ENCODE assay signal across 19 cellular contexts in the genomic region with DNA sequence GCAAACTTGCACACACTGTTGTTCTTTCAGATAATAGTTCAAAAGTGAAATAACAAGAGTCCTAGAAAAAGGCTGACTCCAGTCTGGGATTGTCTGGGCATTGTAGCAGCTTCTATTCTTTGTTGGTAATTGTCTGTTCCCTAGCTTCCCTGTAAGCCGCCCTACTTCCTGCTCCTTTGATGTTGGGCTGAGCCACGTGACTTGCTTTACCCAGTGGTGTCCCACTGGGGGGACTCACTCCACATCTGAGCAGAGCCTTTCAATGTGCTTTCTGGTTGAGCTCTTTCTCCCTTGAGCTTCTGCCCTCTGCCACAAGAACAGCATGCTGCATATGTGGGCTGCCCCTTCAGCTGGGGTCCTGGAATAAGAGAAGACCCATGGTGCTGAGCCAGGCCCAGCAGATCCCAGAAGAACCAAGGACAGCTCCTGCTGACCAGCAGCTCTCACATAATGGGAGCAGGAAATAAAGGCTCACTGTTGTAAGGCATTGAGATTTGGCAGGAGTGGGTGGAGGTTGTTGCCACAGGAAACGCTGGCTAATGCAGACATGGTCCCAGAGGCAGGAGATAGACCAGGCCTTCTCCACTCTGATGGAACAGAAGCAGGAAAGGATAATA.
A peak's percentile ranks its signal among the peaks of the same experiment; 100 is the strongest.
DNase-seq lines count a peak whose midpoint lies in the region; ATAC-seq, FAIRE-seq and TF ChIP-seq lines count a peak whose summit lies in the region.
"Had no signal": no experiment of that assay in that cellular context is flagged by ENCODE, and none has a peak within 500 bp of the region (broad histone marks: within the 10 kb centered on the region; RNA-seq: fewer than 3 reads in every experiment).

No MANE protein-coding gene starts in this region.

- no peaks in the 10 kb centered on the region for H3K9me3 ChIP-seq in H1 (ENCODE audit: insufficient read depth in 2 of 2, low read depth in 1 of 2, low read length in 1 of 2)
- H3K9me3 ChIP-seq in neuronal stem cell (replicated peaks in 1 of 2; ENCODE audit: control insufficient read depth in 2 of 2, insufficient read depth in 1 of 2, low read depth in 1 of 2, low read length in 2 of 2), result no peaks in the 10 kb centered on the region
- no peaks in the 10 kb centered on the region for H3K9me3 ChIP-seq in transverse colon
- H3K9me3 ChIP-seq: SJCRH30 had no signal

- H4K5ac ChIP-seq in H1 (ENCODE audit: insufficient read length, low read depth, low read length), result no peak overlapping the region

- no peaks in the 10 kb centered on the region for H3K79me1 ChIP-seq in H1 (ENCODE audit: low read depth, low read length)
- H3K79me1 ChIP-seq in neuronal stem cell (ENCODE audit: low read depth, low read length), result no peaks in the 10 kb centered on the region

- intact Hi-C loops in transverse colon (cut with DNase I; ENCODE audit: low total_unique reads), result no loop called here

- no peak overlapping the region for H4K91ac ChIP-seq in H1 (replicated peaks; ENCODE audit: insufficient read length, low read length)
- H4K91ac ChIP-seq in neuronal stem cell (ENCODE audit: low read depth, low read length, poor library complexity), result no peak overlapping the region

- H2BK5ac ChIP-seq in H1 (ENCODE audit: low read depth, low read length), result no peak overlapping the region
- H2BK5ac ChIP-seq in neuronal stem cell (ENCODE audit: low read length), result no peak overlapping the region

- no peak overlapping the region for H2AK5ac ChIP-seq in H1 (ENCODE audit: low read depth, low read length)
- no peak overlapping the region for H2AK5ac ChIP-seq in neuronal stem cell (ENCODE audit: low read depth, low read length)

- H3K9ac ChIP-seq in H1 (replicated peaks in 1 of 4; ENCODE audit: extremely low read depth in 1 of 4, low read depth in 3 of 4, low read length in 3 of 4), result no peak overlapping the region
- peak overlapping the region; percentile 27 for H3K9ac ChIP-seq in neuronal stem cell (ENCODE audit: low read depth, low read length, poor library complexity)

- POLR2A ChIA-PET in H1 (lab: Charles Lee; ENCODE audit: partially characterized antibody), result interaction anchor here (0.5 to 1.7 kb wide), 3 partner anchors 8 to 269 kb away, joined by 3 to 4 read pairs (median 4); no protein-coding TSS in a partner anchor

- H3K23ac ChIP-seq in H1 (ENCODE audit: insufficient read length) (no peak overlapping the region), neuronal stem cell (ENCODE audit: low read depth, low read length, poor library complexity) (no peak overlapping the region)

- H3K36me3 ChIP-seq in H1 (ENCODE audit: control insufficient read depth in 2 of 4, insufficient read depth in 4 of 4, low read length in 3 of 4) (no peaks in the 10 kb centered on the region), neuronal stem cell (replicated peaks in 1 of 2; ENCODE audit: control insufficient read depth in 2 of 2, insufficient read depth in 2 of 2, low read length in 2 of 2) (no peaks in the 10 kb centered on the region), transverse colon (no peaks in the 10 kb centered on the region)
- H3K36me3 ChIP-seq: SJCRH30 had no signal

- H3K18ac ChIP-seq in H1 (ENCODE audit: extremely low read depth, low read length) (no peak overlapping the region), neuronal stem cell (ENCODE audit: low read length) (no peak overlapping the region)

- TF ChIP-seq RAD21 in Ishikawa (IDR thresholded peaks at IDR 0.05; ENCODE audit: low read depth) (no peak), H1 (IDR thresholded peaks at IDR 0.05 in 1 of 2, conservative IDR thresholded peaks at IDR 0.05 in 1 of 2; ENCODE audit: low read depth in 2 of 2, low read length in 2 of 2) (no peak)

- H4K8ac ChIP-seq in H1 (ENCODE audit: extremely low read depth, insufficient read depth, low read length), result no peak overlapping the region
- H4K8ac ChIP-seq in neuronal stem cell (ENCODE audit: low read depth, low read length), result no peak overlapping the region

- H3K4me1 ChIP-seq in H1 (replicated peaks in 1 of 4; ENCODE audit: control insufficient read depth in 3 of 4, insufficient read depth in 4 of 4, low read length in 3 of 4) (peaks cover 0 to 6% (median 0%) of the 10 kb centered on the region in 4 experiments; a peak in 1 of 7 replicates), neuronal stem cell (ENCODE audit: control insufficient read depth in 2 of 2, insufficient read depth in 1 of 2, low read depth in 1 of 2, low read length in 2 of 2) (peaks cover 0 to 10% of the 10 kb centered on the region in 2 donors), transverse colon (no peaks in the 10 kb centered on the region)
- H3K4me1 ChIP-seq: SJCRH30 had no signal

- TF ChIP-seq POLR2A in H1 (IDR thresholded peaks at IDR 0.05; ENCODE audit: control extremely low read depth in 1 of 2, low read depth in 2 of 2, low read length in 2 of 2) (no peak), transverse colon (IDR thresholded peaks at IDR 0.05) (no peak)

- WGBS in H1 (ENCODE audit: extremely low coverage in 1 of 2, insufficient coverage in 1 of 2, insufficient read length in 1 of 2, insufficient replicate concordance in 2 of 2, low coverage in 1 of 2, low lambda C conversion rate in 2 of 2, missing lambda C conversion rate in 1 of 2), 2 experiments, result 39% methylated on average over 3 of the region's 3 CpGs; no CpG with 5 or more reads in 1 of the 2 experiments
- WGBS in neuronal stem cell (ENCODE audit: extremely low coverage in 2 of 2, insufficient read length in 2 of 2, insufficient replicate concordance in 1 of 2), 2 donors, result no CpG with 5 or more reads among the region's 3 CpGs
- 0 to 33% methylated on average over 1 to 3 of the region's 3 CpGs for WGBS in transverse colon (ENCODE audit: low coverage in 1 of 2), 2 donors

- peak; percentile 47 for DNase-seq in DMS153 (lab: John Stamatoyannopoulos, UW)
- no peak for DNase-seq in DMS153 treated with DMSO at 0.1 percent for 48 hours (lab: John Stamatoyannopoulos, UW; ENCODE audit: unreplicated experiment)
- no peak for DNase-seq in H1 (ENCODE audit: low read depth in 1 of 2, low spot score in 2 of 2)
- DNase-seq in neuronal stem cell (ENCODE audit: low spot score), result no peak
- no peak for DNase-seq in transverse colon
- DNase-seq in NCI-H1092 treated with DMSO at 0.1 percent for 48 hours (lab: John Stamatoyannopoulos, UW), result no peak
- DNase-seq: C1 segment of cervical spinal cord, MM.1S, NCI-H1105 treated with DMSO at 0.1 percent for 48 hours, NCI-H1930, NCI-H2171, NCI-H524, SJCRH30 had no signal

- no peak overlapping the region for H2BK12ac ChIP-seq in H1 (ENCODE audit: low read depth, low read length)
- H2BK12ac ChIP-seq in neuronal stem cell (ENCODE audit: low read length), result no peak overlapping the region

- no peak for ATAC-seq in HG03342 (IDR thresholded peaks at IDR 0.05; ENCODE audit: unreplicated experiment)

- H3K27ac ChIP-seq in H1 (ENCODE audit: low read depth, low read length) (no peak overlapping the region), neuronal stem cell (replicated peaks; ENCODE audit: low read length) (no peak overlapping the region), transverse colon (no peak overlapping the region)
- H3K27ac ChIP-seq: 22Rv1, RWPE1, SJCRH30 had no signal

- TF ChIP-seq CTCF in H1 (IDR thresholded peaks at IDR 0.05; ENCODE audit: control extremely low read depth in 1 of 3, insufficient read depth in 1 of 3, low read depth in 1 of 3, low read length in 3 of 3) (no peak), transverse colon (IDR thresholded peaks at IDR 0.05) (no peak)

- CTCF ChIA-PET in H1 (lab: Charles Lee; ENCODE audit: partially characterized antibody), result interaction anchor here (1.2 to 2.9 kb wide), 7 partner anchors 12 to 264 kb away, joined by 4 to 12 read pairs (median 6); no protein-coding TSS in a partner anchor

- H3K23me2 ChIP-seq in H1 (ENCODE audit: low read depth, low read length), result no peaks in the 10 kb centered on the region

- no peak overlapping the region for H2BK20ac ChIP-seq in H1 (ENCODE audit: low read length)

- H2BK120ac ChIP-seq in H1 (replicated peaks; ENCODE audit: low read depth, low read length), result no peak overlapping the region
- no peak overlapping the region for H2BK120ac ChIP-seq in neuronal stem cell (ENCODE audit: low read depth, low read length)

- in situ Hi-C loops in transverse colon (cut with MboI; ENCODE audit: low pct_ligation_motif_present in 1 of 4, low pct_unique_long_range_greater_than_20kb in 1 of 4, low sequenced_read_pairs in 3 of 4), result no loop called here

- no peak overlapping the region for H2BK15ac ChIP-seq in H1 (ENCODE audit: low read length)
- H2BK15ac ChIP-seq in neuronal stem cell (ENCODE audit: low read length), result no peak overlapping the region

- H3K79me2 ChIP-seq in H1 (ENCODE audit: control insufficient read depth in 1 of 2, insufficient read depth in 2 of 2, low read length in 2 of 2), result no peaks in the 10 kb centered on the region

- no peak overlapping the region for H3K56ac ChIP-seq in H1 (replicated peaks; ENCODE audit: insufficient read length, low read depth, low read length)

- H3K27me3 ChIP-seq in H1 (replicated peaks in 1 of 4; ENCODE audit: control insufficient read depth in 3 of 4, extremely low read depth in 1 of 4, insufficient read depth in 3 of 4, low read length in 3 of 4) (no peaks in the 10 kb centered on the region), neuronal stem cell (ENCODE audit: control insufficient read depth in 3 of 3, insufficient read depth in 3 of 3, low read depth in 1 of 3, low read length in 3 of 3) (no peaks in the 10 kb centered on the region), transverse colon (peaks cover 6% of the 10 kb centered on the region)
- H3K27me3 ChIP-seq: SJCRH30 had no signal

- H3K4ac ChIP-seq in H1 (replicated peaks; ENCODE audit: insufficient read length, low read depth, low read length) (no peak overlapping the region), neuronal stem cell (ENCODE audit: low read length) (no peak overlapping the region)

- H2AFZ ChIP-seq in H1 (ENCODE audit: low read length) (no peak overlapping the region), neuronal stem cell (ENCODE audit: low read length) (no peak overlapping the region)

- no peak overlapping the region for H3K14ac ChIP-seq in H1 (ENCODE audit: insufficient read length)
- H3K14ac ChIP-seq in neuronal stem cell (ENCODE audit: low read length), result no peak overlapping the region

- H3K4me2 ChIP-seq in H1 (ENCODE audit: insufficient read depth in 1 of 2, low read depth in 2 of 2, low read length in 2 of 2) (no peak overlapping the region), neuronal stem cell (ENCODE audit: insufficient read depth, low read length, poor library complexity, severe bottlenecking) (no peak overlapping the region)

- H4K20me1 ChIP-seq in H1 (replicated peaks in 1 of 2; ENCODE audit: control insufficient read depth in 1 of 2, insufficient read depth in 2 of 2, low read length in 2 of 2), result no peaks in the 10 kb centered on the region

- TF ChIP-seq EP300 in Ishikawa (IDR thresholded peaks at IDR 0.05; ENCODE audit: borderline replicate concordance) (no peak), H1 (IDR thresholded peaks at IDR 0.05; ENCODE audit: borderline replicate concordance in 1 of 2, low read depth in 2 of 2, low read length in 2 of 2) (no peak), transverse colon (IDR thresholded peaks at IDR 0.05; ENCODE audit: low read depth) (no peak)

- no peak for FAIRE-seq in H1 (lab: Jason Lieb, UNC)
- FAIRE-seq: GM12892, GM19239 had no signal

- no peak overlapping the region for H3K4me3 ChIP-seq in H1 (ENCODE audit: extremely low read depth in 1 of 4, insufficient read depth in 2 of 4, low read depth in 3 of 4, low read length in 4 of 4)
- no peak overlapping the region for H3K4me3 ChIP-seq in neuronal stem cell (ENCODE audit: low read length in 2 of 2)
- H3K4me3 ChIP-seq in transverse colon, result no peak overlapping the region
- H3K4me3 ChIP-seq: SJCRH30 had no signal
